In genomic region chr10:14660872-14661271, GRCh38 we compare ENCODE assay signal across 18 cellular contexts.
A peak's percentile ranks its signal among the peaks of the same experiment; 100 is the strongest.
DNase-seq lines count a peak whose midpoint lies in the region; ATAC-seq and TF ChIP-seq lines count a peak whose summit lies in the region.
"Had no signal": no experiment of that assay in that cellular context is flagged by ENCODE, and none has a peak within 500 bp of the region (broad histone marks: within the 10 kb centered on the region; RNA-seq: fewer than 3 reads in every experiment).

No MANE protein-coding gene starts in this region.

- H4K20me1 ChIP-seq in BLaER1 treated with 17β-estradiol and CSF1 and Interleukin-3, amounts not matched to agents 10 nM and 100 nM, result no peaks in the 10 kb centered on the region
- H4K20me1 ChIP-seq in OCI-LY1 (ENCODE audit: insufficient read depth, low read length), result no peaks in the 10 kb centered on the region

- H3K4me1 Mint-ChIP-seq in central memory CD8-positive, alpha-beta T cell, result peaks cover 51% of the 10 kb centered on the region
- H3K4me1 Mint-ChIP-seq: mesothelial cell of epicardium had no signal

- no peak for ATAC-seq in central memory CD8-positive, alpha-beta T cell (replicated peaks; ENCODE audit: extremely low read depth, poor library complexity, severe bottlenecking)
- ATAC-seq in GM21447 (IDR thresholded peaks at IDR 0.05; ENCODE audit: unreplicated experiment) (no peak), GM18498 (IDR thresholded peaks at IDR 0.05; ENCODE audit: unreplicated experiment) (no peak)
- ATAC-seq: heart left ventricle, PC-3, SK-N-SH treated with all-trans-retinoic acid at 6 μM for 48 hours, WTC11 had no signal

- peak overlapping the region; percentile 56 to 97 (median 82) for H3K4me2 ChIP-seq in BLaER1 treated with 17β-estradiol and CSF1 and Interleukin-3, amounts not matched to agents 10 nM and 100 nM
- peak overlapping the region; percentile 56; the same call in 1 of the 2 replicates for H3K4me2 ChIP-seq in OCI-LY1 (ENCODE audit: low read length)

- peaks cover 62 to 74% (median 65%) of the 10 kb centered on the region in 10 experiments for H3K4me1 ChIP-seq in BLaER1 treated with 17β-estradiol and CSF1 and Interleukin-3, amounts not matched to agents 10 nM and 100 nM
- H3K4me1 ChIP-seq in OCI-LY1 (ENCODE audit: insufficient read depth, low read length, severe bottlenecking), result peaks cover 75% of the 10 kb centered on the region

- peaks cover 2% of the 10 kb centered on the region for H3K9me3 Mint-ChIP-seq in central memory CD8-positive, alpha-beta T cell

- no peaks in the 10 kb centered on the region for H3K9me2 ChIP-seq in OCI-LY1 (ENCODE audit: low read depth, low read length)

- peak; percentile 11 for DNase-seq in GF-D8 (lab: John Stamatoyannopoulos, UW)
- no peak for DNase-seq in central memory CD8-positive, alpha-beta T cell (ENCODE audit: low spot score in 2 of 2)
- DNase-seq in stimulated activated CD4-positive, alpha-beta T cell treated with anti-CD3 and anti-CD28 coated beads, Interleukin-1b, Interleukin-23, amount 100 ng/mL, for 48 hours, result no peak
- DNase-seq: HCEC 1CT; heart left ventricle; kidney; occipital lobe; PC-3; stimulated activated naive CD4-positive, alpha-beta T cell treated with Interleukin-2 at 50 U/mL for 16 hours had no signal

- no peaks in the 10 kb centered on the region for H3K79me2 ChIP-seq in OCI-LY1 (ENCODE audit: insufficient read depth, low read length)

- H3K27ac ChIP-seq in BLaER1 treated with 17β-estradiol and CSF1 and Interleukin-3, amounts not matched to agents 10 nM and 100 nM, result peak overlapping the region in 10 of 11 experiments; percentile 77 to 97 (median 92); a peak in 21 of 22 replicates
- H3K27ac ChIP-seq in OCI-LY1 (ENCODE audit: low read depth, low read length, poor library complexity, severe bottlenecking), result peak overlapping the region; percentile 98
- H3K27ac ChIP-seq: vagina had no signal

- no peak overlapping the region for H2AFZ ChIP-seq in OCI-LY1 (ENCODE audit: low read length)

- H3K27me3 ChIP-seq in BLaER1 treated with 17β-estradiol and CSF1 and Interleukin-3, amounts not matched to agents 10 nM and 100 nM, result no peaks in the 10 kb centered on the region
- H3K27me3 ChIP-seq in OCI-LY1 (ENCODE audit: insufficient read depth, low read length), result no peaks in the 10 kb centered on the region
- H3K27me3 ChIP-seq: heart left ventricle, vagina had no signal

- peak overlapping the region; percentile 93 for H3K27ac Mint-ChIP-seq in central memory CD8-positive, alpha-beta T cell (ENCODE audit: low read depth)
- H3K27ac Mint-ChIP-seq: brain, mesothelial cell of epicardium, WTC11 had no signal

- H3K4me3 ChIP-seq in BLaER1 treated with 17β-estradiol and CSF1 and Interleukin-3, amounts not matched to agents 10 nM and 100 nM, result peak overlapping the region in 8 of 10 experiments; percentile 2 to 56 (median 22); a peak in 10 of 20 replicates
- no peak overlapping the region for H3K4me3 ChIP-seq in OCI-LY1 (ENCODE audit: low read depth, low read length, poor library complexity, severe bottlenecking)
- H3K4me3 ChIP-seq: heart left ventricle, vagina had no signal

- H3K27me3 Mint-ChIP-seq in central memory CD8-positive, alpha-beta T cell, result no peaks in the 10 kb centered on the region

- TF ChIP-seq CTCF in OCI-LY1 (IDR thresholded peaks at IDR 0.05; ENCODE audit: low read length), result no peak

- no peaks in the 10 kb centered on the region for H3K36me3 ChIP-seq in BLaER1 treated with 17β-estradiol and CSF1 and Interleukin-3, amounts not matched to agents 10 nM and 100 nM
- H3K36me3 ChIP-seq in OCI-LY1 (ENCODE audit: insufficient read depth, low read length), result no peaks in the 10 kb centered on the region
- H3K36me3 ChIP-seq: heart left ventricle, vagina had no signal

- peaks cover 4% of the 10 kb centered on the region for H3K36me3 Mint-ChIP-seq in central memory CD8-positive, alpha-beta T cell (ENCODE audit: insufficient read depth)
- H3K36me3 Mint-ChIP-seq: brain, WTC11 had no signal

- peak overlapping the region in 9 of 11 experiments; percentile 66 to 84 (median 77); a peak in 18 of 22 replicates for H3K9ac ChIP-seq in BLaER1 treated with 17β-estradiol and CSF1 and Interleukin-3, amounts not matched to agents 10 nM and 100 nM
- H3K9ac ChIP-seq in OCI-LY1 (ENCODE audit: low read length), result peak overlapping the region; percentile 54

- H3K9me3 ChIP-seq in BLaER1 treated with 17β-estradiol and CSF1 and Interleukin-3, amounts not matched to agents 10 nM and 100 nM (replicated peaks in 1 of 11), result peaks cover 10 to 67% (median 55%) of the 10 kb centered on the region in 11 experiments
- H3K9me3 ChIP-seq in OCI-LY1 (ENCODE audit: low read length), result no peaks in the 10 kb centered on the region
- H3K9me3 ChIP-seq: heart left ventricle, vagina had no signal

- 0 out of 2 replicates have a peak, but pooled peaks cover 10% of the 10 kb centered on the region for H3F3A ChIP-seq in OCI-LY1 (ENCODE audit: insufficient read depth, low read length)

- H3K4me3 Mint-ChIP-seq in central memory CD8-positive, alpha-beta T cell, result no peak overlapping the region
- H3K4me3 Mint-ChIP-seq: brain, mesothelial cell of epicardium, WTC11 had no signal
